Comparison of ENCODE assay signal across 32 cellular contexts in genomic region chr5:109754319-109754718, GRCh38.
"Had no signal": no experiment of that assay in that cellular context is flagged by ENCODE, and none has a peak within 500 bp of the region (broad histone marks: within the 10 kb centered on the region; RNA-seq: fewer than 3 reads in every experiment).

No MANE protein-coding gene starts in this region.

- H3K9me3 ChIP-seq: colonic mucosa, esophagus muscularis mucosa, heart right ventricle, psoas muscle, thoracic aorta, tibial nerve, upper lobe of left lung had no signal

- ATAC-seq: foreskin keratinocyte; heart right ventricle; naive thymus-derived CD8-positive, alpha-beta T cell; psoas muscle; right cardiac atrium; stimulated activated effector memory CD8-positive, alpha-beta T cell treated with anti-CD3 and anti-CD28 coated beads, Interleukin-12 subunit alpha, Interleukin-12 subunit beta, amount 100 ng/mL, for 72 hours; stimulated activated naive CD8-positive, alpha-beta T cell treated with anti-CD3 and anti-CD28 coated beads, Interleukin-15, Interleukin-2, amounts not matched to agents 100 U/mL and 50 U/mL, for 24 hours had no signal

- FAIRE-seq: endothelial cell of umbilical vein, urothelium cell line had no signal

- H3K4me3 Mint-ChIP-seq: central memory CD8-positive, alpha-beta T cell; dendritic cell treated with granulocyte-macrophage colony-stimulating factor and Interleukin-4, amounts not matched to agents 40 ng/mL and 50 ng/mL, for 4 days; immature natural killer cell; naive thymus-derived CD8-positive, alpha-beta T cell; nephron progenitor cell; stimulated activated effector memory CD8-positive, alpha-beta T cell treated with anti-CD3 and anti-CD28 coated beads, Interleukin-12 subunit alpha, Interleukin-12 subunit beta, amount 100 ng/mL, for 72 hours had no signal

- H3K27ac Mint-ChIP-seq: dendritic cell treated with granulocyte-macrophage colony-stimulating factor and Interleukin-4, amounts not matched to agents 40 ng/mL and 50 ng/mL, for 4 days; nephron progenitor cell; stimulated activated effector memory CD8-positive, alpha-beta T cell treated with anti-CD3 and anti-CD28 coated beads, Interleukin-12 subunit alpha, Interleukin-12 subunit beta, amount 100 ng/mL, for 72 hours had no signal

- DNase-seq: colonic mucosa; effector memory CD4-positive, alpha-beta T cell; foreskin keratinocyte; glutamatergic neuron; heart right ventricle; hypothalamus; immature natural killer cell; islet precursor cell; kidney glomerular epithelial cell; mammary epithelial cell; mesendoderm; midbrain; naive thymus-derived CD8-positive, alpha-beta T cell; nephron progenitor cell; nucleus accumbens; posterior cingulate gyrus; psoas muscle; right cardiac atrium; stimulated activated CD4-positive, alpha-beta T cell treated with anti-CD3 and anti-CD28 coated beads, Interleukin-2, amount 100 ng/mL, for 24 hours; stimulated activated CD4-positive, alpha-beta T cell treated with anti-CD3 and anti-CD28 coated beads, Interleukin-4, amount 100 ng/mL, for 24 hours; stimulated activated naive CD8-positive, alpha-beta T cell treated with anti-CD3 and anti-CD28 coated beads, Interleukin-15, Interleukin-2, amounts not matched to agents 100 U/mL and 50 U/mL, for 24 hours; substantia nigra; upper lobe of left lung had no signal

- H3K4me1 ChIP-seq: colonic mucosa, esophagus muscularis mucosa, tibial nerve had no signal

- H3K36me3 ChIP-seq: colonic mucosa, thoracic aorta had no signal

- H3K27me3 ChIP-seq: colonic mucosa, esophagus muscularis mucosa, foreskin keratinocyte, heart right ventricle, tibial nerve, upper lobe of left lung had no signal

- H3K4me3 ChIP-seq: colonic mucosa, esophagus muscularis mucosa, heart right ventricle, psoas muscle, smooth muscle cell, thoracic aorta, tibial nerve, upper lobe of left lung had no signal

- H3K27me3 Mint-ChIP-seq: central memory CD8-positive, alpha-beta T cell; dendritic cell treated with granulocyte-macrophage colony-stimulating factor and Interleukin-4, amounts not matched to agents 40 ng/mL and 50 ng/mL, for 4 days; naive thymus-derived CD8-positive, alpha-beta T cell had no signal

- H3K9me3 Mint-ChIP-seq: central memory CD8-positive, alpha-beta T cell; dendritic cell treated with granulocyte-macrophage colony-stimulating factor and Interleukin-4, amounts not matched to agents 40 ng/mL and 50 ng/mL, for 4 days; immature natural killer cell had no signal

- H3K4me1 Mint-ChIP-seq: nephron progenitor cell had no signal

- H3K27ac ChIP-seq: colonic mucosa, esophagus muscularis mucosa, foreskin keratinocyte, heart right ventricle, psoas muscle, thoracic aorta, tibial nerve, upper lobe of left lung had no signal
